11 cellular contexts compared by ENCODE assay signal in the genomic region with DNA sequence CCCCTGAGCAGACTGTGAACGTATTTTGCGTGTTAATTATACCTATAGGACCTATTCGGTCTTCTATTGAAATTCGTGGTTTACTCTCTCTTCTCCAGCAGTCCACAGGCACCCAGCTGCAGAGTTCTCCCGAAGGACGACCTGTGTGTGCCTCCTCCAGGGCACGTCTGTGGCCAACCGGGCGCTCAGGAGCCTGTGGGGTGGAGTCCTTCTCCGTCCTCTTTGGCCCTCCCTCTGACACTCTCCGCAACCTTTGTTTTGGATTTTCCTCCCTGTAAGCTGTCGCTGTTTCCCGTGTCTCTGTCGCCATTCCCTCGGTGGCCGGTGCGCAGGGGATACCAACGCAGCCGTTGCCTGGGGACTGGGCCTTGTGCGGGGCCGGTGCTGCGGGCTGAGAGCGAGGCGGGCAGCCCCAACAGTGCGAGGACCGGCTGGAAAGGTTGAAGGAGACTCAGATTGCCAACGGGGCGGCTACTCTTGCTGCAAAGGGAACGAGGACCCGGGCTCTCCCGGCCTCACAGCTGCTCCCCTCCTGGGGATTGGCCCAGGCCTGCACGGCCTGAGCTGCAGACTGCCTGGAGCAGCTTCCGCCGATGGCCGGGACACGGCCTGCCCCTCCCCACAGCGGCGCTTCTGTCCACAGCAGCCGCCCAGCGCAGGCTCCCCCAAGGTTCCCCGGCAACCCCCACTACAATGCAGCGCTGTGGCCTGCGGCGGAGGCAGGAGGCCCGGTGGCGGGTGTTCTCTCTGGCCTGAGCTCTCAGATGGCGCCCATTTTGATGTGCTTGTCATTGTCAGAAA.
DNase-seq lines count a peak whose midpoint lies in the region; ATAC-seq and TF ChIP-seq lines count a peak whose summit lies in the region.
"Had no signal": no experiment of that assay in that cellular context is flagged by ENCODE, and none has a peak within 500 bp of the region (broad histone marks: within the 10 kb centered on the region; RNA-seq: fewer than 3 reads in every experiment).

No MANE protein-coding gene starts in this region.

- no peak for ATAC-seq in activated naive CD8-positive, alpha-beta T cell treated with anti-CD3 and anti-CD28 coated beads, Interleukin-2, amount 50 U/mL, for 24 hours
- ATAC-seq: Panc1 had no signal

- WGBS in suprapubic skin, result 62% methylated on average over 44 of the region's 47 CpGs

- POLR2A ChIA-PET in CD8-positive, alpha-beta memory T cell (lab: Charles Lee), result no interaction called here

- no peak overlapping the region for H3K4me3 Mint-ChIP-seq in CD8-positive, alpha-beta memory T cell
- no peak overlapping the region for H3K4me3 Mint-ChIP-seq in activated naive CD8-positive, alpha-beta T cell treated with anti-CD3 and anti-CD28 coated beads, Interleukin-2, amount 50 U/mL, for 24 hours
- H3K4me3 Mint-ChIP-seq in Calu3 (ENCODE audit: low read depth, unreplicated experiment), result no peak overlapping the region

- TF ChIP-seq POLR2A in suprapubic skin (IDR thresholded peaks at IDR 0.05), result no peak

- H3K4me1 ChIP-seq in HUES48 (ENCODE audit: control insufficient read depth, insufficient read depth, low read length) (peaks cover 14% of the 10 kb centered on the region), suprapubic skin (peaks cover 57% of the 10 kb centered on the region)
- no peaks in the 10 kb centered on the region for H3K4me1 ChIP-seq in CD8-positive, alpha-beta memory T cell (ENCODE audit: insufficient read depth, low read length)

- peaks cover 11 to 62% of the 10 kb centered on the region in 2 donors for H3K27me3 Mint-ChIP-seq in CD8-positive, alpha-beta memory T cell
- peaks cover 29% of the 10 kb centered on the region for H3K27me3 Mint-ChIP-seq in activated naive CD8-positive, alpha-beta T cell treated with anti-CD3 and anti-CD28 coated beads, Interleukin-2, amount 50 U/mL, for 24 hours
- no peaks in the 10 kb centered on the region for H3K27me3 Mint-ChIP-seq in Calu3 (ENCODE audit: unreplicated experiment)

- no TSS peak for BruUV-seq in Calu3 (replicated peaks; lab: Mats Ljungman, UMichigan)

- peak; percentile 78 for DNase-seq in ecto neural progenitor cell (ENCODE audit: low spot score)
- peak; percentile 48 for DNase-seq in kidney tubule cell (ENCODE audit: low spot score)
- peak in 1 of 2 donors; percentile 68 for DNase-seq in suprapubic skin (ENCODE audit: low spot score in 2 of 2)
- DNase-seq in CD8-positive, alpha-beta memory T cell, result no peak
- no peak for DNase-seq in activated naive CD8-positive, alpha-beta T cell treated with anti-CD3 and anti-CD28 coated beads, Interleukin-2, amount 50 U/mL, for 24 hours
- DNase-seq in Calu3, result no peak
- no peak for DNase-seq in CD1c-positive myeloid dendritic cell (ENCODE audit: extremely low spot score)
- DNase-seq: activated CD4-positive, alpha-beta T cell treated with anti-CD3 and anti-CD28 coated beads, Interleukin-2, amount 50 U/mL, for 48 hours had no signal

- no peaks in the 10 kb centered on the region for H3K9me3 Mint-ChIP-seq in CD8-positive, alpha-beta memory T cell
- H3K9me3 Mint-ChIP-seq in activated naive CD8-positive, alpha-beta T cell treated with anti-CD3 and anti-CD28 coated beads, Interleukin-2, amount 50 U/mL, for 24 hours, result peaks cover 4% of the 10 kb centered on the region
- no peaks in the 10 kb centered on the region for H3K9me3 Mint-ChIP-seq in Calu3 (ENCODE audit: low read depth, unreplicated experiment)

- H3K4me3 ChIP-seq in HUES48 (ENCODE audit: low read depth, low read length), result peak overlapping the region; percentile 39; the same call in 1 of the 2 replicates
- peak overlapping the region; percentile 32 for H3K4me3 ChIP-seq in suprapubic skin
- H3K4me3 ChIP-seq in CD8-positive, alpha-beta memory T cell (ENCODE audit: low read length), result no peak overlapping the region

- CTCF ChIA-PET in CD8-positive, alpha-beta memory T cell (lab: Charles Lee), result no interaction called here
- CTCF ChIA-PET in Calu3 (lab: Charles Lee), result interaction anchor here (0.6 kb wide), 1 partner anchor 1798 kb away, joined by 5 read pairs; no protein-coding TSS in a partner anchor

- no peak overlapping the region for H3K27ac ChIP-seq in HUES48 (ENCODE audit: low read depth, low read length)
- peak overlapping the region; percentile 91 for H3K27ac ChIP-seq in suprapubic skin
- H3K27ac ChIP-seq in CD8-positive, alpha-beta memory T cell (ENCODE audit: low read depth, low read length), result no peak overlapping the region

- H3K9me3 ChIP-seq in HUES48 (ENCODE audit: control insufficient read depth, insufficient read depth, low read length) (no peaks in the 10 kb centered on the region), suprapubic skin (no peaks in the 10 kb centered on the region)
- H3K9me3 ChIP-seq in CD8-positive, alpha-beta memory T cell (ENCODE audit: low read length), result no peaks in the 10 kb centered on the region

- no peak for TF ChIP-seq EP300 in suprapubic skin (IDR thresholded peaks at IDR 0.05)

- no peak overlapping the region for H3K9ac ChIP-seq in HUES48 (ENCODE audit: low read depth, low read length)

- H3K27me3 ChIP-seq in HUES48 (ENCODE audit: control insufficient read depth, insufficient read depth, low read length) (peaks cover 42% of the 10 kb centered on the region), suprapubic skin (peaks cover 6% of the 10 kb centered on the region)
- H3K27me3 ChIP-seq in CD8-positive, alpha-beta memory T cell (ENCODE audit: insufficient read depth, low read length, poor library complexity, severe bottlenecking), result no peaks in the 10 kb centered on the region

- intact Hi-C loops in Calu3 (cut with micrococcal nuclease; ENCODE audit: unreplicated experiment), result no loop called here

- H3K4me1 Mint-ChIP-seq in CD8-positive, alpha-beta memory T cell, result peaks cover 3 to 19% (median 12%) of the 10 kb centered on the region in 3 donors
- peaks cover 21% of the 10 kb centered on the region for H3K4me1 Mint-ChIP-seq in activated naive CD8-positive, alpha-beta T cell treated with anti-CD3 and anti-CD28 coated beads, Interleukin-2, amount 50 U/mL, for 24 hours
- H3K4me1 Mint-ChIP-seq in Calu3 (ENCODE audit: low read depth, unreplicated experiment), result no peaks in the 10 kb centered on the region

- no peak for TF ChIP-seq CTCF in suprapubic skin (IDR thresholded peaks at IDR 0.05)
- TF ChIP-seq CTCF in Calu3 (IDR thresholded peaks at IDR 0.05; ENCODE audit: unreplicated experiment), result no peak

- no peak overlapping the region for H3K27ac Mint-ChIP-seq in CD8-positive, alpha-beta memory T cell
- no peak overlapping the region for H3K27ac Mint-ChIP-seq in activated naive CD8-positive, alpha-beta T cell treated with anti-CD3 and anti-CD28 coated beads, Interleukin-2, amount 50 U/mL, for 24 hours
- no peak overlapping the region for H3K27ac Mint-ChIP-seq in Calu3 (ENCODE audit: unreplicated experiment)
- H3K27ac Mint-ChIP-seq: stimulated activated naive CD8-positive, alpha-beta T cell treated with anti-CD3 and anti-CD28 coated beads, Interleukin-15, amount 100 ng/mL, for 72 hours had no signal

- H3K36me3 Mint-ChIP-seq in CD8-positive, alpha-beta memory T cell, result peaks cover 0 to 4% (median 0%) of the 10 kb centered on the region in 3 donors
- H3K36me3 Mint-ChIP-seq in activated naive CD8-positive, alpha-beta T cell treated with anti-CD3 and anti-CD28 coated beads, Interleukin-2, amount 50 U/mL, for 24 hours (ENCODE audit: low read depth), result no peaks in the 10 kb centered on the region
- no peaks in the 10 kb centered on the region for H3K36me3 Mint-ChIP-seq in Calu3 (ENCODE audit: insufficient read depth, unreplicated experiment)

- H3K36me3 ChIP-seq in HUES48 (ENCODE audit: control insufficient read depth, insufficient read depth, low read length) (no peaks in the 10 kb centered on the region), suprapubic skin (no peaks in the 10 kb centered on the region)
- no peaks in the 10 kb centered on the region for H3K36me3 ChIP-seq in CD8-positive, alpha-beta memory T cell (ENCODE audit: insufficient read depth, low read length)

Comparison
In these comparisons a context has a peak if more than half of its experiments do, and no peak if none do; other contexts are left out.
1. DNase-seq: peak in ecto neural progenitor cell (single experiment) and kidney tubule cell (single experiment); none in CD8-positive, alpha-beta memory T cell (0 of 5), activated naive CD8-positive, alpha-beta T cell treated with anti-CD3 and anti-CD28 coated beads, Interleukin-2, amount 50 U/mL, for 24 hours (single experiment), Calu3 (single experiment) and CD1c-positive myeloid dendritic cell (single experiment).